In the genomic region with DNA sequence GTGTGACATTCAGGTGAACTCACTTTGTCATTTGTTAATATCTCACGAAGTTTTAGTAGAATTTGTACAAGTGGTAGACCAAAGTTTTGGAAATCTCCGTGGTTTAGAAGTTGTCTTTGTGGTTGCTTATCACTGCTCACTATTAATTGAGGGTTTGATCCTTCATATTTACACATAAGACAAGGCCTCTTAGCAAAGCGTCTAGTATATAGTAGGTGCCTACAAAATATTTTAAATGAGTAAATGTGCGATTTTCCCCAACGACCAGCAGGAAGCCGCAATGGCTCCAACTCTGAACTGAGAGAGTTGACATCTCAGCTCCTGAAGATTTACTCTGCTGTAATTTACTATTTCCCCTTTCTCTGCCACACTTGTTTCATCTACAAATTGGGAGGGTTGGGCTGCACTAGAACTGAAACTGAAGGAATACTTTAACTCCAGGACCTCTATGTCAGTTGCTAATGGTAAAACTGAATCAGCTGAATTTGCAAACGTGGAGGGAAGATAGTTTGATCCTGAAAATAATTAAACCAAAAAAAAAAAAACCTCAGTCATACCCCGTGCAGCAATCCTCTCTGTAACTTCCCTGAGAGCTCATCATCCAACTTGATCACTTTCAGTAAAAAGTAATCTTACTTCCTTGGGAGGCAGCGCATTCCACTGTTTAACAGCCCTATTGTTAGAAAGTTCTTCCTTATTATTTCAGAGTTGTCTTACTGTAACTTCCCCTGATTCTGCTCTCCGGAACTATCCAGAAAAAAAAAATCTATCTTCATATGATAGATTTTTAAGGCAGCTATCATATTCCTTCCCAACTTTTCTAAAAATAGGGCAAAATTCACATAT, we compare ENCODE assay signal across 8 cellular contexts. TPM values are rescaled to one million over a fixed set of nuclear protein-coding genes. Genes with fewer than 3 reads are reported as not detected.
DNase-seq lines count a peak whose midpoint lies in the region; ATAC-seq and TF ChIP-seq lines count a peak whose summit lies in the region.

No MANE protein-coding gene starts in this region.

- peaks cover 39% of the 10 kb centered on the region for H3K4me1 Mint-ChIP-seq in central memory CD8-positive, alpha-beta T cell

- H3K36me3 ChIP-seq in Karpas-422 (ENCODE audit: insufficient read depth, low read length) (no peaks in the 10 kb centered on the region), mucosa of stomach (ENCODE audit: control insufficient read depth, insufficient read depth, low read length) (no peaks in the 10 kb centered on the region)

- H3K27ac ChIP-seq in Karpas-422 (ENCODE audit: low read length), result no peak overlapping the region

- H3K9me3 Mint-ChIP-seq in central memory CD8-positive, alpha-beta T cell, result no peaks in the 10 kb centered on the region

- H4K20me1 ChIP-seq in Karpas-422 (ENCODE audit: insufficient read depth, low read depth, low read length), result peaks cover under 1% of the 10 kb centered on the region; the same call in 1 of the 2 replicates

- no peaks in the 10 kb centered on the region for H3K9me2 ChIP-seq in Karpas-422 (replicated peaks; ENCODE audit: insufficient read depth, low read length)

- no peak overlapping the region for H2AFZ ChIP-seq in Karpas-422 (ENCODE audit: low read length)

- ATAC-seq in central memory CD8-positive, alpha-beta T cell (replicated peaks; ENCODE audit: extremely low read depth, poor library complexity, severe bottlenecking), result no peak
- ATAC-seq in HG03280 (IDR thresholded peaks at IDR 0.05; ENCODE audit: unreplicated experiment) (no peak), GM21515 (IDR thresholded peaks at IDR 0.05; ENCODE audit: unreplicated experiment) (no peak)

- no peaks in the 10 kb centered on the region for H3K79me2 ChIP-seq in Karpas-422 (ENCODE audit: low read length)

- H3K9ac ChIP-seq in Karpas-422 (ENCODE audit: low read length) (no peak overlapping the region), mucosa of stomach (ENCODE audit: low read length) (peak overlapping the region; percentile 77)

- H3K27me3 ChIP-seq in Karpas-422 (ENCODE audit: low read length) (no peaks in the 10 kb centered on the region), mucosa of stomach (ENCODE audit: control insufficient read depth, insufficient read depth, low read length) (peaks cover 18% of the 10 kb centered on the region)

- H3K9me3 ChIP-seq in Karpas-422 (ENCODE audit: low read length) (no peaks in the 10 kb centered on the region), mucosa of stomach (ENCODE audit: control insufficient read depth, low read length) (no peaks in the 10 kb centered on the region)

- H3K4me3 ChIP-seq in AG10803 (ENCODE audit: low read length), result peak overlapping the region; percentile 74
- no peak overlapping the region for H3K4me3 ChIP-seq in Karpas-422 (ENCODE audit: low read length)
- H3K4me3 ChIP-seq in mucosa of stomach (ENCODE audit: low read length), result no peak overlapping the region

- H3K36me3 Mint-ChIP-seq in central memory CD8-positive, alpha-beta T cell (ENCODE audit: insufficient read depth), result peaks cover 1% of the 10 kb centered on the region

- peak overlapping the region; percentile 92 for H3K4me2 ChIP-seq in Karpas-422 (ENCODE audit: low read depth, low read length, poor library complexity, severe bottlenecking)

- H3K4me3 Mint-ChIP-seq in central memory CD8-positive, alpha-beta T cell, result peak overlapping the region; percentile 80

- peak overlapping the region; percentile 62 for H3K27ac Mint-ChIP-seq in central memory CD8-positive, alpha-beta T cell (ENCODE audit: low read depth)

- DNase-seq in AG10803 (ENCODE audit: low read depth), result peak; percentile 23
- DNase-seq in Karpas-422, result no peak
- no peak for DNase-seq in central memory CD8-positive, alpha-beta T cell (ENCODE audit: low spot score in 2 of 2)
- DNase-seq in H4 (ENCODE audit: low spot score), result no peak
- DNase-seq in superior temporal gyrus (ENCODE audit: extremely low spot score), result no peak

- no peak for TF ChIP-seq CTCF in AG10803 (conservative IDR thresholded peaks at IDR 0.05; ENCODE audit: low read length)

- peaks cover 15% of the 10 kb centered on the region for H3K4me1 ChIP-seq in Karpas-422 (ENCODE audit: low read length)
- H3K4me1 ChIP-seq in mucosa of stomach (ENCODE audit: control insufficient read depth, insufficient read depth, low read length), result peaks cover 4% of the 10 kb centered on the region

- H3K27me3 Mint-ChIP-seq in central memory CD8-positive, alpha-beta T cell, result peaks cover 28% of the 10 kb centered on the region

RNA-seq across cellular contexts. Expression of a gene that starts 1.3 kb away (rescaled TPM):
- total RNA-seq in Karpas-422 (2014; rRNA removed; shearing (Covaris generic); ENCODE audit: low replicate concordance), result 7.6 and 13.8 TPM in 2 replicates
- 15.2 and 27.0 TPM in 2 replicates for total RNA-seq in H4 (2014; rRNA removed; shearing (Covaris generic))

RNA-seq across cellular contexts. Expression of a gene that starts 9.6 kb away (rescaled TPM):
- total RNA-seq in Karpas-422 (2014; rRNA removed; shearing (Covaris generic); ENCODE audit: low replicate concordance), result 0.43 TPM in 1 of 2 replicates, not detected in the other
- 86.8 and 91.3 TPM in 2 replicates for total RNA-seq in H4 (2014; rRNA removed; shearing (Covaris generic))

Comparison
In these comparisons a context has a peak if more than half of its experiments do, and no peak if none do; other contexts are left out.
1. RNA of a gene that starts 9.6 kb away (total RNA-seq): 86.8 to 91.3 TPM in H4; 0.43 TPM in Karpas-422; every median in the first group is over 10 times any median in the second.